ENCODE assay signal across 9 cellular contexts in genomic region chr18:12880532-12880892, GRCh38. TPM values are rescaled to one million over a fixed set of nuclear protein-coding genes. Genes with fewer than 3 reads are reported as not detected.
A peak's percentile ranks its signal among the peaks of the same experiment; 100 is the strongest.
DNase-seq lines count a peak whose midpoint lies in the region; ATAC-seq and TF ChIP-seq lines count a peak whose summit lies in the region.
"Had no signal": no experiment of that assay in that cellular context is flagged by ENCODE, and none has a peak within 500 bp of the region (broad histone marks: within the 10 kb centered on the region; RNA-seq: fewer than 3 reads in every experiment).

No MANE protein-coding gene starts in this region.

- H3K79me2 ChIP-seq in GM23338 (replicated peaks; ENCODE audit: insufficient read depth) = peaks cover 77% of the 10 kb centered on the region

- H3K27ac Mint-ChIP-seq in GM23338 (no peak overlapping the region), progenitor cell of endocrine pancreas (peak overlapping the region; percentile 1)
- peak overlapping the region; percentile 48 for H3K27ac Mint-ChIP-seq in activated naive CD8-positive, alpha-beta T cell treated with anti-CD3 and anti-CD28 coated beads, Interleukin-2, amount 10 ng/mL, durations not matched to agents 7 days and 5 days

- H2AFZ ChIP-seq in GM23338 = no peak overlapping the region

- peaks cover 18% of the 10 kb centered on the region for H4K20me1 ChIP-seq in GM23338 (replicated peaks; ENCODE audit: insufficient read depth)

- H3K27me3 Mint-ChIP-seq in GM23338 (ENCODE audit: insufficient read depth, low read depth, poor library complexity) (peaks cover 18% of the 10 kb centered on the region), progenitor cell of endocrine pancreas (no peaks in the 10 kb centered on the region)
- H3K27me3 Mint-ChIP-seq in activated naive CD8-positive, alpha-beta T cell treated with anti-CD3 and anti-CD28 coated beads, Interleukin-2, amount 10 ng/mL, durations not matched to agents 7 days and 5 days = no peaks in the 10 kb centered on the region

- H3K27ac ChIP-seq in GM23338 (ENCODE audit: low read depth) (no peak overlapping the region), ascending aorta (peak overlapping the region in 1 of 2 donors; percentile 37)
- H3K27ac ChIP-seq: SJCRH30 had no signal

- H3K9me3 ChIP-seq in NT2/D1 (ENCODE audit: insufficient read depth, low read length) (peaks cover 12% of the 10 kb centered on the region), ascending aorta (no peaks in the 10 kb centered on the region)
- H3K9me3 ChIP-seq: SJCRH30 had no signal

- H3K4me3 ChIP-seq in GM23338 (0 out of 2 replicates have a peak overlapping the region, but pooled peaks have one; percentile 1), NT2/D1 (ENCODE audit: insufficient read length, low read depth) (no peak overlapping the region), ascending aorta (no peak overlapping the region)
- H3K4me3 ChIP-seq: SJCRH30 had no signal

- intact Hi-C loops in ascending aorta (cut with DNase I) = loop anchor here (5.0 to 10.0 kb wide), 2 partner anchors 566 to 973 kb away; partner anchors contain the start of gene MPPE1

- H3K9ac ChIP-seq in NT2/D1 (ENCODE audit: insufficient read length, low read depth) = peak overlapping the region; percentile 10

- peak overlapping the region; percentile 8; the same call in 1 of the 3 replicates for H3K4me3 Mint-ChIP-seq in GM23338
- peak overlapping the region; percentile 36 for H3K4me3 Mint-ChIP-seq in activated naive CD8-positive, alpha-beta T cell treated with anti-CD3 and anti-CD28 coated beads, Interleukin-2, amount 10 ng/mL, durations not matched to agents 7 days and 5 days
- no peak overlapping the region for H3K4me3 Mint-ChIP-seq in progenitor cell of endocrine pancreas (ENCODE audit: low read depth)

- peaks cover 58% of the 10 kb centered on the region for H3K4me1 Mint-ChIP-seq in GM23338
- peaks cover 53% of the 10 kb centered on the region for H3K4me1 Mint-ChIP-seq in activated naive CD8-positive, alpha-beta T cell treated with anti-CD3 and anti-CD28 coated beads, Interleukin-2, amount 10 ng/mL, durations not matched to agents 7 days and 5 days
- peaks cover 16% of the 10 kb centered on the region for H3K4me1 Mint-ChIP-seq in progenitor cell of endocrine pancreas (ENCODE audit: low read depth)

- TF ChIP-seq CTCF in GM23338 (conservative IDR thresholded peaks at IDR 0.05; ENCODE audit: low read depth in 2 of 2) = no peak
- no peak for TF ChIP-seq CTCF in progenitor cell of endocrine pancreas (IDR thresholded peaks at IDR 0.05; ENCODE audit: unreplicated experiment)
- no peak for TF ChIP-seq CTCF in ascending aorta (IDR thresholded peaks at IDR 0.05)

- H3K36me3 ChIP-seq in GM23338 (ENCODE audit: insufficient read depth) (no peaks in the 10 kb centered on the region), NT2/D1 (ENCODE audit: insufficient read depth, insufficient read length, low read length) (peaks cover 10% of the 10 kb centered on the region), ascending aorta (no peaks in the 10 kb centered on the region)
- H3K36me3 ChIP-seq: SJCRH30 had no signal

- H3K27me3 ChIP-seq in GM23338 (ENCODE audit: insufficient read depth) (no peaks in the 10 kb centered on the region), NT2/D1 (ENCODE audit: insufficient read depth, insufficient read length) (no peaks in the 10 kb centered on the region), ascending aorta (no peaks in the 10 kb centered on the region)
- H3K27me3 ChIP-seq: SJCRH30 had no signal

- DNase-seq in GM23338 (ENCODE audit: low spot score) (no peak), NT2/D1 (ENCODE audit: low read depth, low spot score) (no peak), progenitor cell of endocrine pancreas (ENCODE audit: low spot score, unreplicated experiment) (no peak), ascending aorta (ENCODE audit: low spot score in 2 of 2) (no peak), foreskin melanocyte (no peak)
- no peak for DNase-seq in activated naive CD8-positive, alpha-beta T cell treated with anti-CD3 and anti-CD28 coated beads, Interleukin-2, amount 10 ng/mL, durations not matched to agents 7 days and 5 days
- DNase-seq: effector memory CD4-positive, alpha-beta T cell; SJCRH30 had no signal

- POLR2A ChIA-PET in activated naive CD8-positive, alpha-beta T cell treated with anti-CD3 and anti-CD28 coated beads, Interleukin-2, amount 10 ng/mL, durations not matched to agents 7 days and 5 days (lab: Charles Lee) = interaction anchor here (0.6 to 1.0 kb wide), 2 partner anchors 17 to 104 kb away, joined by 3 to 4 read pairs; no protein-coding TSS in a partner anchor

- H3K9me2 ChIP-seq in GM23338 (ENCODE audit: insufficient read depth) = no peaks in the 10 kb centered on the region

- peak overlapping the region; percentile 57 for H3K4me2 ChIP-seq in GM23338

- peaks cover 56% of the 10 kb centered on the region for H3K4me1 ChIP-seq in GM23338 (ENCODE audit: insufficient read depth)
- peaks cover 7% of the 10 kb centered on the region for H3K4me1 ChIP-seq in NT2/D1 (ENCODE audit: insufficient read depth, insufficient read length)
- H3K4me1 ChIP-seq in ascending aorta = peaks cover 0 to 6% of the 10 kb centered on the region in 2 donors

- no peak for ATAC-seq in GM23338
- no peak for ATAC-seq in activated naive CD8-positive, alpha-beta T cell treated with anti-CD3 and anti-CD28 coated beads, Interleukin-2, amount 10 ng/mL, durations not matched to agents 7 days and 5 days (ENCODE audit: low read depth)
- no peak for ATAC-seq in GM19467 (IDR thresholded peaks at IDR 0.05; ENCODE audit: unreplicated experiment)

- H3F3A ChIP-seq in GM23338 (replicated peaks; ENCODE audit: low read depth) = no peaks in the 10 kb centered on the region

- peaks cover 15% of the 10 kb centered on the region for H3K36me3 Mint-ChIP-seq in GM23338 (ENCODE audit: low read depth)
- peaks cover 26% of the 10 kb centered on the region for H3K36me3 Mint-ChIP-seq in activated naive CD8-positive, alpha-beta T cell treated with anti-CD3 and anti-CD28 coated beads, Interleukin-2, amount 10 ng/mL, durations not matched to agents 7 days and 5 days
- peaks cover 3% of the 10 kb centered on the region for H3K36me3 Mint-ChIP-seq in progenitor cell of endocrine pancreas (ENCODE audit: insufficient read depth)

- no peaks in the 10 kb centered on the region; the same call in 2 of the 3 replicates for H3K9me3 Mint-ChIP-seq in GM23338
- H3K9me3 Mint-ChIP-seq in activated naive CD8-positive, alpha-beta T cell treated with anti-CD3 and anti-CD28 coated beads, Interleukin-2, amount 10 ng/mL, durations not matched to agents 7 days and 5 days = peaks cover 1% of the 10 kb centered on the region
- H3K9me3 Mint-ChIP-seq in progenitor cell of endocrine pancreas (ENCODE audit: low read depth) = no peaks in the 10 kb centered on the region

TF ChIP-seq in GM23338, 12 proteins besides CTCF, POLR2A, EP300 and RAD21:
- TF ChIP-seq CREB1 (CRISPR knock-in tag; IDR thresholded peaks at IDR 0.05; ENCODE audit: low read depth) (no peak), STAT1 (IDR thresholded peaks at IDR 0.05; ENCODE audit: unreplicated experiment) (no peak), ETS1 (IDR thresholded peaks at IDR 0.05) (no peak), ZNF114 (CRISPR knock-in tag; IDR thresholded peaks at IDR 0.05) (no peak), JUNB (IDR thresholded peaks at IDR 0.05; ENCODE audit: unreplicated experiment) (no peak)
- TF ChIP-seq, protein P1, sequence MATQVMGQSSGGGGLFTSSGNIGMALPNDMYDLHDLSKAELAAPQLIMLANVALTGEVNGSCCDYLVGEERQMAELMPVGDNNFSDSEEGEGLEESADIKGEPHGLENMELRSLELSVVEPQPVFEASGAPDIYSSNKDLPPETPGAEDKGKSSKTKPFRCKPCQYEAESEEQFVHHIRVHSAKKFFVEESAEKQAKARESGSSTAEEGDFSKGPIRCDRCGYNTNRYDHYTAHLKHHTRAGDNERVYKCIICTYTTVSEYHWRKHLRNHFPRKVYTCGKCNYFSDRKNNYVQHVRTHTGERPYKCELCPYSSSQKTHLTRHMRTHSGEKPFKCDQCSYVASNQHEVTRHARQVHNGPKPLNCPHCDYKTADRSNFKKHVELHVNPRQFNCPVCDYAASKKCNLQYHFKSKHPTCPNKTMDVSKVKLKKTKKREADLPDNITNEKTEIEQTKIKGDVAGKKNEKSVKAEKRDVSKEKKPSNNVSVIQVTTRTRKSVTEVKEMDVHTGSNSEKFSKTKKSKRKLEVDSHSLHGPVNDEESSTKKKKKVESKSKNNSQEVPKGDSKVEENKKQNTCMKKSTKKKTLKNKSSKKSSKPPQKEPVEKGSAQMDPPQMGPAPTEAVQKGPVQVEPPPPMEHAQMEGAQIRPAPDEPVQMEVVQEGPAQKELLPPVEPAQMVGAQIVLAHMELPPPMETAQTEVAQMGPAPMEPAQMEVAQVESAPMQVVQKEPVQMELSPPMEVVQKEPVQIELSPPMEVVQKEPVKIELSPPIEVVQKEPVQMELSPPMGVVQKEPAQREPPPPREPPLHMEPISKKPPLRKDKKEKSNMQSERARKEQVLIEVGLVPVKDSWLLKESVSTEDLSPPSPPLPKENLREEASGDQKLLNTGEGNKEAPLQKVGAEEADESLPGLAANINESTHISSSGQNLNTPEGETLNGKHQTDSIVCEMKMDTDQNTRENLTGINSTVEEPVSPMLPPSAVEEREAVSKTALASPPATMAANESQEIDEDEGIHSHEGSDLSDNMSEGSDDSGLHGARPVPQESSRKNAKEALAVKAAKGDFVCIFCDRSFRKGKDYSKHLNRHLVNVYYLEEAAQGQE (IDR thresholded peaks at IDR 0.05; ENCODE audit: unreplicated experiment) = no peak

RNA-seq across cellular contexts. Expression of gene PTPN2, which starts 3.5 kb away (rescaled TPM):
- 49.9 and 57.5 TPM in 2 replicates for total RNA-seq in GM23338 (2014; rRNA removed; shearing (Covaris generic))
- polyA plus RNA-seq in GM23338 (2016; fragmentation: Nextera tagmentation; extraction: Ambion mirVana) = 52.4 and 65.5 TPM in 2 replicates
- 10 to 100 TPM; 64.9 to 68.1 TPM for total RNA-seq in activated naive CD8-positive, alpha-beta T cell treated with anti-CD3 and anti-CD28 coated beads, Interleukin-2, amount 10 ng/mL, durations not matched to agents 7 days and 5 days
- total RNA-seq in progenitor cell of endocrine pancreas (45.1 and 46.4 TPM in 2 replicates), ascending aorta (81.8 TPM)
